In the genomic region with DNA sequence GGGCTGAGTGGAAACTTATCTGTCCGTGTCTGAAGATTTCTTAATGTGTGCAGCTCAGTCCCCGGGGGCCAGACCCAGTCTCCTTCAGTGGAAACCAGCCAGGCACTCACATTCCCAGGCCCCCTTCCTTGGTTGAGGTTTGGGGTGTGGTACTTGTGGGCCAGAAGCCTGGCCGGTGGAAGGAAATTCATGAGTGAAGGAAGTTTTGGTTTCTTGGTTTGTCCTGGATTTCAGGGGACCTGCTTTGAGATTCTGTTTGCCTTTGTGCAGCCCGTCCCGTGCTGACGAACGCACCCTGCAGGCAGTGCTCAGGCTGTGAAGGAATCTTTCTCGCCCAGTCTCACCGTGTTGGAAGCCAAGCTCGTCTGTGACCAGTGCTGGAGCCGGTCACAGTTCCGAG, we compare ENCODE assay signal across 9 cellular contexts. TPM values are rescaled to one million over a fixed set of nuclear protein-coding genes. Genes with fewer than 3 reads are reported as not detected.
DNase-seq lines count a peak whose midpoint lies in the region; ATAC-seq and TF ChIP-seq lines count a peak whose summit lies in the region.
"Had no signal": no experiment of that assay in that cellular context is flagged by ENCODE, and none has a peak within 500 bp of the region (broad histone marks: within the 10 kb centered on the region; RNA-seq: fewer than 3 reads in every experiment).

No MANE protein-coding gene starts in this region.

- DNase-seq in AG20443 (ENCODE audit: low spot score) (peak; percentile 61), choroid plexus epithelial cell (ENCODE audit: low read depth) (peak; percentile 51), DMS153 (lab: John Stamatoyannopoulos, UW) (no peak), NCI-H2107 (lab: John Stamatoyannopoulos, UW) (no peak)
- no peak for DNase-seq in naive thymus-derived CD4-positive, alpha-beta T cell

- no peaks in the 10 kb centered on the region for H3K36me3 ChIP-seq in KOPT-K1 (ENCODE audit: insufficient read depth, low read length)
- no peaks in the 10 kb centered on the region for H3K36me3 ChIP-seq in naive thymus-derived CD4-positive, alpha-beta T cell (ENCODE audit: control insufficient read depth in 2 of 3, insufficient read depth in 3 of 3, low read length in 3 of 3)

- peak overlapping the region; percentile 47 for H3K27ac ChIP-seq in KOPT-K1 (ENCODE audit: low read depth, low read length, poor library complexity, severe bottlenecking)
- peak overlapping the region; percentile 86 for H3K27ac ChIP-seq in naive thymus-derived CD4-positive, alpha-beta T cell (ENCODE audit: low read depth, low read length)
- H3K27ac ChIP-seq: KMS-11 had no signal

- H3K27me3 ChIP-seq in naive thymus-derived CD4-positive, alpha-beta T cell (ENCODE audit: control insufficient read depth in 2 of 2, insufficient read depth in 2 of 2, low read length in 2 of 2), result no peaks in the 10 kb centered on the region

- POLR2A ChIA-PET in naive thymus-derived CD4-positive, alpha-beta T cell (lab: Charles Lee), result interaction anchor here (1.2 to 5.0 kb wide), 3 partner anchors 10 to 94 kb away, joined by 3 to 26 read pairs (median 3); no protein-coding TSS in a partner anchor

- intact Hi-C loops in naive thymus-derived CD4-positive, alpha-beta T cell (cut with micrococcal nuclease), result loop anchor here in 1 of 2 donors (1.0 kb wide), 3 partner anchors 11 to 76 kb away; no protein-coding TSS in a partner anchor

- peak overlapping the region; percentile 85 to 98 (median 92) for H3K4me3 Mint-ChIP-seq in naive thymus-derived CD4-positive, alpha-beta T cell

- peaks cover 11 to 67% of the 10 kb centered on the region in 2 donors for H3K4me1 ChIP-seq in naive thymus-derived CD4-positive, alpha-beta T cell (ENCODE audit: control insufficient read depth in 2 of 2, insufficient read depth in 2 of 2, low read length in 2 of 2)

- H3K9me3 ChIP-seq in KOPT-K1 (ENCODE audit: insufficient read depth, low read length, poor library complexity, severe bottlenecking), result no peaks in the 10 kb centered on the region
- H3K9me3 ChIP-seq in naive thymus-derived CD4-positive, alpha-beta T cell (ENCODE audit: control insufficient read depth in 2 of 3, low read length in 3 of 3), result no peaks in the 10 kb centered on the region

- peak; percentile 58 for TF ChIP-seq CTCF in choroid plexus epithelial cell (conservative IDR thresholded peaks at IDR 0.05; ENCODE audit: low read depth, low read length)

- no peaks in the 10 kb centered on the region for H3K9me3 Mint-ChIP-seq in naive thymus-derived CD4-positive, alpha-beta T cell

- CTCF ChIA-PET in naive thymus-derived CD4-positive, alpha-beta T cell (lab: Charles Lee), result interaction anchor here (0.9 to 1.8 kb wide), 5 partner anchors 7 to 80 kb away, joined by 3 to 6 read pairs (median 3); no protein-coding TSS in a partner anchor

- H3K36me3 Mint-ChIP-seq in naive thymus-derived CD4-positive, alpha-beta T cell, result peaks cover 0 to 11% (median 0%) of the 10 kb centered on the region in 5 donors

- no peak for ATAC-seq in naive thymus-derived CD4-positive, alpha-beta T cell
- ATAC-seq in HG02571 (IDR thresholded peaks at IDR 0.05; ENCODE audit: unreplicated experiment) (no peak), HG02623 (IDR thresholded peaks at IDR 0.05; ENCODE audit: unreplicated experiment) (no peak)

- H3K27me3 Mint-ChIP-seq in naive thymus-derived CD4-positive, alpha-beta T cell, result peaks cover 0 to 4% (median 0%) of the 10 kb centered on the region in 5 donors

- peaks cover 52 to 78% (median 69%) of the 10 kb centered on the region in 7 donors for H3K4me1 Mint-ChIP-seq in naive thymus-derived CD4-positive, alpha-beta T cell

- no peak overlapping the region for H3K4me3 ChIP-seq in choroid plexus epithelial cell (ENCODE audit: low read depth, low read length)
- H3K4me3 ChIP-seq in naive thymus-derived CD4-positive, alpha-beta T cell (ENCODE audit: low read length), result peak overlapping the region; percentile 74

- peak overlapping the region; percentile 82 to 96 (median 91) for H3K27ac Mint-ChIP-seq in naive thymus-derived CD4-positive, alpha-beta T cell

RNA-seq across cellular contexts. Expression of gene INPP5A, which starts 2.9 kb away (rescaled TPM):
- 10 to 100 TPM; 15.5 to 30.7 (median 28.7) TPM for total RNA-seq in naive thymus-derived CD4-positive, alpha-beta T cell
- polyA plus RNA-seq in naive thymus-derived CD4-positive, alpha-beta T cell, result 1 to 10 TPM in 1 of 2 donors, under 1 TPM in 1; 0.97 to 2.0 TPM

Comparison
In these comparisons a context has a peak if more than half of its experiments do, and no peak if none do; other contexts are left out.
1. DNase-seq: peak in AG20443 (single experiment) and choroid plexus epithelial cell (single experiment); none in naive thymus-derived CD4-positive, alpha-beta T cell (0 of 9), DMS153 (single experiment) and NCI-H2107 (single experiment).